Comparison of ENCODE assay signal across 21 cellular contexts in the genomic region with DNA sequence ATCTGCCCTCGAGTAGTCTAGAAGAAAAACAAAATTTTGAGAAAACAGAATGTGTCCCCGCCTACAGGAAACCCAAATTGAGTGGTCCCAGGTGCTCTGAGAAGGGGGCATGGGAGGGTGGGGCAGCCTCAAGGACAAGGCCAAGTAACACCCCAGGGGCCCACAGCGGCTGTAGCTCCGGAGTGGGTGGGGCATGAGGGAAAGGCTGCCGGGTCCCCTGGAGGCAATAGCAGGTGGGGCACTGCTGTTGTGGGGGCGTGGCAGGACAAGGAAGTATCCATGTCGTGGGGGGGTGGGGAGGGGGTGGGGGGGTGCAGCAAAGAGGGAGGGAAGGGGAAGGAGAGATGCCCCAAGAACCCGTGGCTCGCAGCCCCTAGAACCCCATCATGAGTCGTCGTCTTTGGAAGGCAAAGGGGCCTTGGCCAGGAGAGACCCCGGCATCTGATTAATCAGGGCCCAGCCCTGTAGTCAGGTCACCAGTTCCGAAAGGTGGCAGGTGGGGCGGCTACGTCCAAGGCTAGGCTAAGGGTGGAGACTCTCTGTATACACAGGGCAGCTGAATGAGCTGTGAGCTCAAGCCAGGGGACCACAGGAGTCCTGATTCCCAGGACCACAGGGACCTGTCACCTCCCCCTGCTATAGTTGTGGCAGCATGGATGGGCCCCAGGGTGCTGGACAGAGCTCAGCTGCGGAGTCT. TPM values are rescaled to one million over a fixed set of nuclear protein-coding genes. Genes with fewer than 3 reads are reported as not detected.
"Had no signal": no experiment of that assay in that cellular context is flagged by ENCODE, and none has a peak within 500 bp of the region (broad histone marks: within the 10 kb centered on the region; RNA-seq: fewer than 3 reads in every experiment).

No MANE protein-coding gene starts in this region.

- H3K27ac ChIP-seq: heart left ventricle, neural progenitor cell, pancreas, right lobe of liver, tibial artery had no signal

- H3K36me3 Mint-ChIP-seq: natural killer cell had no signal

- H3K27me3 Mint-ChIP-seq: progenitor cell of endocrine pancreas; stimulated activated memory B cell treated with anti-CD40 and anti-IgM and Interleukin-4, amounts not matched to agents 10 μg/mL and 1 μg/mL and 100 μg/mL, for 72 hours; stimulated activated naive CD8-positive, alpha-beta T cell treated with anti-CD3 and anti-CD28 coated beads, Interleukin-15, Interleukin-2, amounts not matched to agents 100 ng/mL and 50 ng/mL, for 24 hours had no signal

- H3K27me3 ChIP-seq: dorsolateral prefrontal cortex, heart left ventricle, neural progenitor cell, pancreas, right lobe of liver, tibial artery had no signal

- H3K9me3 ChIP-seq: heart left ventricle, pancreas, right lobe of liver, tibial artery had no signal

- H3K4me3 Mint-ChIP-seq: natural killer cell; neural progenitor cell; stimulated activated memory B cell treated with anti-CD40 and anti-IgM and Interleukin-4, amounts not matched to agents 10 μg/mL and 1 μg/mL and 100 μg/mL, for 72 hours; stimulated activated naive CD8-positive, alpha-beta T cell treated with anti-CD3 and anti-CD28 coated beads, Interleukin-15, Interleukin-2, amounts not matched to agents 100 ng/mL and 50 ng/mL, for 24 hours had no signal

- H3K4me1 ChIP-seq: neural progenitor cell, pancreas had no signal

- H3K27ac Mint-ChIP-seq: natural killer cell; neural progenitor cell; progenitor cell of endocrine pancreas; stimulated activated memory B cell treated with anti-CD40 and anti-IgM and Interleukin-4, amounts not matched to agents 10 μg/mL and 1 μg/mL and 100 μg/mL, for 72 hours; stimulated activated naive CD8-positive, alpha-beta T cell treated with anti-CD3 and anti-CD28 coated beads, Interleukin-15, Interleukin-2, amounts not matched to agents 100 ng/mL and 50 ng/mL, for 24 hours had no signal

- H3K4me3 ChIP-seq: dorsolateral prefrontal cortex, heart left ventricle, neural progenitor cell, pancreas, right lobe of liver, tibial artery had no signal

- DNase-seq: cortex of kidney; dorsolateral prefrontal cortex; effector CD8-positive, alpha-beta T cell; heart left ventricle; hippocampal formation; mesendoderm; natural killer cell; occipital lobe; pancreas; right lobe of liver; stimulated activated CD4-positive, alpha-beta T cell treated with anti-CD3 and anti-CD28 coated beads, Interleukin-4, amount 100 ng/mL, for 1 hour; stimulated activated CD8-positive, alpha-beta memory T cell treated with anti-CD3 and anti-CD28 coated beads, Interleukin-4, amount 100 ng/mL, for 48 hours; tibial artery had no signal

- ATAC-seq: heart left ventricle; natural killer cell; pancreas; right lobe of liver; stimulated activated memory B cell treated with anti-CD40 and anti-IgM and Interleukin-4, amounts not matched to agents 10 μg/mL and 1 μg/mL and 100 μg/mL, for 72 hours had no signal

- H3K36me3 ChIP-seq: neural progenitor cell had no signal

RNA-seq across cellular contexts. Expression of a gene that starts 48.0 kb away (rescaled TPM):
- total RNA-seq: chondrocyte, glomerular endothelial cell, lung microvascular endothelial cell, progenitor cell of endocrine pancreas had no signal

RNA-seq across cellular contexts. Expression of a gene that starts 59.4 kb away (rescaled TPM):
- total RNA-seq: frontal cortex, occipital lobe had no signal
